ENCODE assay signal across 8 cellular contexts in genomic region chrX:40008841-40009461, GRCh38.
A peak's percentile ranks its signal among the peaks of the same experiment; 100 is the strongest.
DNase-seq lines count a peak whose midpoint lies in the region; ATAC-seq, FAIRE-seq and TF ChIP-seq lines count a peak whose summit lies in the region.

No MANE protein-coding gene starts in this region.

- H3K9ac ChIP-seq in BLaER1 (no peak overlapping the region), kidney (ENCODE audit: low read length in 2 of 2) (no peak overlapping the region), PC-3 (ENCODE audit: low read length) (no peak overlapping the region)

- no TSS peak for BruUV-seq in PC-3 (replicated peaks; lab: Mats Ljungman, UMichigan)

- ATAC-seq in GM18868 (IDR thresholded peaks at IDR 0.05; ENCODE audit: unreplicated experiment) (no peak), PC-3 (no peak)

- H3K9me3 ChIP-seq in BLaER1: peaks cover 55% of the 10 kb centered on the region
- no peaks in the 10 kb centered on the region for H3K9me3 ChIP-seq in kidney (ENCODE audit: control insufficient read depth in 1 of 2, low read length in 2 of 2)
- H3K9me3 ChIP-seq in tibial artery: no peaks in the 10 kb centered on the region
- H3K9me3 ChIP-seq in PC-3 (ENCODE audit: low read length): no peaks in the 10 kb centered on the region

- H4K20me1 ChIP-seq in BLaER1 (0 out of 2 replicates have a peak, but pooled peaks cover 4% of the 10 kb centered on the region), PC-3 (ENCODE audit: low read length) (no peaks in the 10 kb centered on the region)

- DNase-seq in NCI-H128 (lab: John Stamatoyannopoulos, UW; ENCODE audit: unreplicated experiment) (peak; percentile 16), kidney (peak; percentile 84), tibial artery (no peak), NCI-H2196 (lab: John Stamatoyannopoulos, UW; ENCODE audit: unreplicated experiment) (no peak), PC-3 (no peak)
- peak; percentile 15 for DNase-seq in activated T-helper 2 cell treated with anti-CD3 and anti-CD28 coated beads, Interferon-gamma antibody, Interleukin-2, Interleukin-4, amounts not matched to agents 10 μg/mL and 5 μg/mL and 100 μg/mL, durations not matched to agents 14 hours and 24 hours and 36 hours (ENCODE audit: low spot score)

- H3K4me3 ChIP-seq in BLaER1: peak overlapping the region; percentile 54
- no peak overlapping the region for H3K4me3 ChIP-seq in kidney (ENCODE audit: low read length in 2 of 2)
- peak overlapping the region; percentile 8 to 24 for H3K4me3 ChIP-seq in tibial artery
- H3K4me3 ChIP-seq in PC-3 (ENCODE audit: low read length): no peak overlapping the region

- intact Hi-C loops in activated T-helper 2 cell treated with anti-CD3 and anti-CD28 coated beads, Interferon-gamma antibody, Interleukin-2, Interleukin-4, amounts not matched to agents 10 μg/mL and 5 μg/mL and 100 μg/mL, durations not matched to agents 14 hours and 24 hours and 36 hours (cut with micrococcal nuclease): loop anchor here (5.0 kb wide), 1 partner anchor 1197 kb away; no protein-coding TSS in a partner anchor
- intact Hi-C loops in kidney (cut with DNase I): no loop called here
- intact Hi-C loops in tibial artery (cut with DNase I; ENCODE audit: low total_unique reads): no loop called here
- intact Hi-C loops in PC-3 (cut with micrococcal nuclease): no loop called here

- H3K27me3 Mint-ChIP-seq in activated T-helper 2 cell treated with anti-CD3 and anti-CD28 coated beads, Interferon-gamma antibody, Interleukin-2, Interleukin-4, amounts not matched to agents 10 μg/mL and 5 μg/mL and 100 μg/mL, durations not matched to agents 14 hours and 24 hours and 36 hours (ENCODE audit: low read depth): peaks cover 25% of the 10 kb centered on the region

- peaks cover 26% of the 10 kb centered on the region for H3K4me1 Mint-ChIP-seq in activated T-helper 2 cell treated with anti-CD3 and anti-CD28 coated beads, Interferon-gamma antibody, Interleukin-2, Interleukin-4, amounts not matched to agents 10 μg/mL and 5 μg/mL and 100 μg/mL, durations not matched to agents 14 hours and 24 hours and 36 hours (ENCODE audit: low read depth)

- peak overlapping the region; percentile 68 for H3K27ac Mint-ChIP-seq in activated T-helper 2 cell treated with anti-CD3 and anti-CD28 coated beads, Interferon-gamma antibody, Interleukin-2, Interleukin-4, amounts not matched to agents 10 μg/mL and 5 μg/mL and 100 μg/mL, durations not matched to agents 14 hours and 24 hours and 36 hours

- H2AFZ ChIP-seq in PC-3 (ENCODE audit: low read length): no peak overlapping the region

- H3K36me3 Mint-ChIP-seq in activated T-helper 2 cell treated with anti-CD3 and anti-CD28 coated beads, Interferon-gamma antibody, Interleukin-2, Interleukin-4, amounts not matched to agents 10 μg/mL and 5 μg/mL and 100 μg/mL, durations not matched to agents 14 hours and 24 hours and 36 hours (ENCODE audit: low read depth): no peaks in the 10 kb centered on the region

- peak overlapping the region; percentile 89 for H3K4me2 ChIP-seq in BLaER1
- no peak overlapping the region for H3K4me2 ChIP-seq in PC-3 (ENCODE audit: low read length)

- TF ChIP-seq CTCF in kidney (IDR thresholded peaks at IDR 0.05; ENCODE audit: borderline replicate concordance, extremely low read depth, insufficient read depth): no peak
- TF ChIP-seq CTCF in tibial artery (IDR thresholded peaks at IDR 0.05): no peak
- no peak for TF ChIP-seq CTCF in PC-3 (conservative IDR thresholded peaks at IDR 0.05; ENCODE audit: low read depth, low read length)

- CTCF ChIA-PET in PC-3 (lab: Charles Lee): no interaction called here

- POLR2A ChIA-PET in PC-3 (lab: Charles Lee; ENCODE audit: unreplicated experiment): no interaction called here

- no peak for FAIRE-seq in kidney (lab: Jason Lieb, UNC)

- no peaks in the 10 kb centered on the region for H3K79me2 ChIP-seq in PC-3 (ENCODE audit: low read length)

- no peaks in the 10 kb centered on the region for H3K9me3 Mint-ChIP-seq in activated T-helper 2 cell treated with anti-CD3 and anti-CD28 coated beads, Interferon-gamma antibody, Interleukin-2, Interleukin-4, amounts not matched to agents 10 μg/mL and 5 μg/mL and 100 μg/mL, durations not matched to agents 14 hours and 24 hours and 36 hours

- H3K27ac ChIP-seq in BLaER1 (no peak overlapping the region), kidney (ENCODE audit: low read depth in 2 of 2, low read length in 2 of 2) (no peak overlapping the region), tibial artery (no peak overlapping the region), PC-3 (ENCODE audit: low read length) (no peak overlapping the region)

- peak overlapping the region; percentile 66 for H3K4me3 Mint-ChIP-seq in activated T-helper 2 cell treated with anti-CD3 and anti-CD28 coated beads, Interferon-gamma antibody, Interleukin-2, Interleukin-4, amounts not matched to agents 10 μg/mL and 5 μg/mL and 100 μg/mL, durations not matched to agents 14 hours and 24 hours and 36 hours (ENCODE audit: low read depth)

- H3F3A ChIP-seq in PC-3 (ENCODE audit: low read length, unreplicated experiment): no peaks in the 10 kb centered on the region

- no peaks in the 10 kb centered on the region for H3K9me2 ChIP-seq in PC-3 (replicated peaks; ENCODE audit: low read length)

- H3K4me1 ChIP-seq in BLaER1: peaks cover 80% of the 10 kb centered on the region
- H3K4me1 ChIP-seq in kidney (ENCODE audit: control insufficient read depth in 1 of 2, insufficient read depth in 1 of 2, low read depth in 1 of 2, low read length in 2 of 2): peaks cover 0 to 13% of the 10 kb centered on the region in 2 donors
- peaks cover 0 to 67% (median 24%) of the 10 kb centered on the region in 4 donors for H3K4me1 ChIP-seq in tibial artery
- peaks cover 24% of the 10 kb centered on the region for H3K4me1 ChIP-seq in PC-3 (ENCODE audit: insufficient read depth, low read length)

- peaks cover 84% of the 10 kb centered on the region for H3K27me3 ChIP-seq in BLaER1
- no peaks in the 10 kb centered on the region for H3K27me3 ChIP-seq in tibial artery
- H3K27me3 ChIP-seq in PC-3 (ENCODE audit: low read length): no peaks in the 10 kb centered on the region

- H3K36me3 ChIP-seq in BLaER1: no peaks in the 10 kb centered on the region
- H3K36me3 ChIP-seq in kidney (ENCODE audit: control insufficient read depth in 1 of 2, insufficient read depth in 2 of 2, low read length in 2 of 2): no peaks in the 10 kb centered on the region
- H3K36me3 ChIP-seq in tibial artery: no peaks in the 10 kb centered on the region
- no peaks in the 10 kb centered on the region for H3K36me3 ChIP-seq in PC-3 (ENCODE audit: low read depth, low read length)

Comparison
In these comparisons a context has a peak if more than half of its experiments do, and no peak if none do; other contexts are left out.
1. H3K4me3 ChIP-seq: peak in BLaER1 (single experiment) and tibial artery (2 of 2); none in kidney (0 of 2) and PC-3 (single experiment).
2. DNase-seq: peak in NCI-H128 (single experiment), activated T-helper 2 cell treated with anti-CD3 and anti-CD28 coated beads, Interferon-gamma antibody, Interleukin-2, Interleukin-4, amounts not matched to agents 10 μg/mL and 5 μg/mL and 100 μg/mL, durations not matched to agents 14 hours and 24 hours and 36 hours (single experiment) and kidney (single experiment); none in tibial artery (0 of 2), NCI-H2196 (single experiment) and PC-3 (single experiment).